Comparison of ENCODE assay signal across 20 cellular contexts in the genomic region with DNA sequence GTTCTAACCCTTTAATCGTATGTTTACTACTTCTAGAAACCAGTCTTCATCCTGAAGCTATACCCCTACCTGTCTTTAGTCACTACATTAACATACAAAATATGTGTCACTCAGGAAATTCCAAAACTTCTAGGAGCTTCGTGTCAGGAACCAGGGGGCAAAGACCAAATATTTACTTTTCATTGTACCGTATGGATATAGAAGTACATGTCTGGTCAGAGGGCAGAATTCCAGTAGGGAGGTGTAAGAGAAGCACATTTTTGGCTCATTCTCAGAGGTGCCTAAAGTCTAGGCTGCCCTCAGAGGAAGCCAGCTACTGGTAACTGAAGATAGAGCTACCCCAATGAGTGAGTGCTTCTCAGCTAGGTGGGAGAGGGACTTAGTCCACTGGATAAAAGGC.
DNase-seq lines count a peak whose midpoint lies in the region; ATAC-seq lines count a peak whose summit lies in the region.
"Had no signal": no experiment of that assay in that cellular context is flagged by ENCODE, and none has a peak within 500 bp of the region (broad histone marks: within the 10 kb centered on the region; RNA-seq: fewer than 3 reads in every experiment).

No MANE protein-coding gene starts in this region.

- ATAC-seq in GM18907 (IDR thresholded peaks at IDR 0.05; ENCODE audit: unreplicated experiment) (no peak), GM19328 (IDR thresholded peaks at IDR 0.05; ENCODE audit: unreplicated experiment) (no peak)
- ATAC-seq: Right ventricle myocardium inferior, SK-N-SH treated with all-trans-retinoic acid at 6 μM for 48 hours had no signal

- H3K9me3 ChIP-seq in MG63 = no peaks in the 10 kb centered on the region
- H3K9me3 ChIP-seq: SJCRH30 had no signal

- no peaks in the 10 kb centered on the region for H3K27me3 ChIP-seq in MG63
- H3K27me3 ChIP-seq: SJCRH30 had no signal

- DNase-seq in ELR (ENCODE audit: low read depth) = peak; percentile 4
- DNase-seq in HT1080 (ENCODE audit: low read depth) = peak; percentile 6
- peak; percentile 25 for DNase-seq in dermis blood vessel endothelial cell
- peak; percentile 2 to 13 for DNase-seq in lung microvascular endothelial cell (ENCODE audit: low read depth in 2 of 2)
- DNase-seq in MG63 = no peak
- DNase-seq: Calu3; CD8-positive, alpha-beta memory T cell; DMS153; Karpas-422; NCI-H1092 treated with DMSO at 0.1 percent for 48 hours; NCI-H1436 treated with DMSO at 0.1 percent for 48 hours; NCI-H187 treated with DMSO at 0.1 percent for 48 hours; NCI-H2171 treated with DMSO at 0.1 percent for 48 hours; NCI-H524; NCI-H774; SJCRH30 had no signal

- H3K36me3 ChIP-seq in MG63 = 0 out of 2 replicates have a peak, but pooled peaks cover 2% of the 10 kb centered on the region

- H3K4me3 ChIP-seq in MG63 = no peak overlapping the region
- H3K4me3 ChIP-seq: SJCRH30 had no signal
